Comparison of ENCODE assay signal across 1 cellular context in genomic region chr13:49214917-49215376, GRCh38.
TF ChIP-seq lines count a peak whose summit lies in the region.

No MANE protein-coding gene starts in this region.

TF ChIP-seq in GM23338, 12 proteins besides CTCF, POLR2A, EP300 and RAD21 (continued from another document):
- no peak for TF ChIP-seq ZNF462 (CRISPR knock-in tag; IDR thresholded peaks at IDR 0.05)
